22 cellular contexts compared by ENCODE assay signal in the genomic region with DNA sequence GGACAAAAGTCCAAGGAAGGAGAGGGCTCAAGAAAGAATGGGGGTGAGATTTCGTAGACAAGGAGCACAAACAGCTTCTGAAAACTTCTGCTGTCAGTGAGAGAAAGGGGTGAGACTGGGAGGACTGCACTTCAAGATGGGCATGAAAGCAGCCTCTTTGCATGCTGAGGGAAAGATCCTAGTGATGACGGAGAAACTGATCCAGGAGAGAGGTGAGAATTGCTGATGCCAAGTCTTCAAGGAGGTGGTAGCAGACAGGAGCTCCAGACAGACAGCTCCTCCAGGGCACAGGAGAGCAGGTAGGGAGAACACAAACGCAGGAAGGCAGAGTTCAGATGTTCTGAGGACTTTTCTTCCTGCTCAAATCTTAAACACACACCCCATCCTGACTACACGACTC.
"Had no signal": no experiment of that assay in that cellular context is flagged by ENCODE, and none has a peak within 500 bp of the region (broad histone marks: within the 10 kb centered on the region; RNA-seq: fewer than 3 reads in every experiment).

No MANE protein-coding gene starts in this region.

- DNase-seq: colonic mucosa; cortex of kidney; effector CD8-positive, alpha-beta T cell; effector memory CD8-positive, alpha-beta T cell; endodermal cell; erythroblast; esophagus squamous epithelium; foreskin fibroblast; foreskin melanocyte; gastrocnemius medialis; glutamatergic neuron; head of caudate nucleus; heart right ventricle; hippocampal formation; left cardiac atrium; left lung; left ventricle myocardium superior; lower lobe of right lung; mesenchymal stem cell; naive thymus-derived CD4-positive, alpha-beta T cell had no signal

- H3K4me1 ChIP-seq: colonic mucosa, gastrocnemius medialis, heart right ventricle, left lung, lower lobe of right lung had no signal

- H3K9me3 ChIP-seq: colonic mucosa, esophagus squamous epithelium, gastrocnemius medialis, left lung, lower lobe of right lung had no signal

- H3K4me3 ChIP-seq: colonic mucosa, esophagus squamous epithelium, gastrocnemius medialis, heart right ventricle, left lung, lower lobe of right lung had no signal

- H3K36me3 ChIP-seq: colonic mucosa, gastrocnemius medialis, left lung, lower lobe of right lung had no signal

- H3K27ac ChIP-seq: colonic mucosa, epithelial cell of prostate, esophagus squamous epithelium, gastrocnemius medialis, heart right ventricle, left lung, lower lobe of right lung had no signal

- H3K27me3 ChIP-seq: colonic mucosa, esophagus squamous epithelium, gastrocnemius medialis, heart right ventricle, left lung had no signal

- ATAC-seq: effector memory CD8-positive, alpha-beta T cell; esophagus mucosa; gastrocnemius medialis; heart right ventricle; left cardiac atrium; left lung; left ventricle myocardium superior; lower lobe of right lung; naive thymus-derived CD4-positive, alpha-beta T cell had no signal
